ENCODE assay signal across 10 cellular contexts in genomic region chr12:120101617-120102016, GRCh38. TPM values are rescaled to one million over a fixed set of nuclear protein-coding genes. Genes with fewer than 3 reads are reported as not detected.
DNase-seq lines count a peak whose midpoint lies in the region; ATAC-seq and TF ChIP-seq lines count a peak whose summit lies in the region.
"Had no signal": no experiment of that assay in that cellular context is flagged by ENCODE, and none has a peak within 500 bp of the region (broad histone marks: within the 10 kb centered on the region; RNA-seq: fewer than 3 reads in every experiment).

No MANE protein-coding gene starts in this region.

- no peaks in the 10 kb centered on the region for H3K27me3 ChIP-seq in CD8-positive, alpha-beta T cell (ENCODE audit: insufficient read depth, low read length)
- H3K27me3 ChIP-seq in HUES64 (ENCODE audit: insufficient read depth, low read length): no peaks in the 10 kb centered on the region
- no peaks in the 10 kb centered on the region for H3K27me3 ChIP-seq in psoas muscle (ENCODE audit: insufficient read depth in 3 of 3, low read length in 2 of 3)

- no peak overlapping the region for H3K27ac ChIP-seq in CD8-positive, alpha-beta T cell (ENCODE audit: low read depth, low read length)
- H3K27ac ChIP-seq in HUES64 (ENCODE audit: low read depth, low read length) (0 out of 2 replicates have a peak overlapping the region, but pooled peaks have one; percentile 49), psoas muscle (peak overlapping the region; percentile 94)

- no peak for ATAC-seq in CD8-positive, alpha-beta T cell
- ATAC-seq in psoas muscle: no peak

- H3K4me1 Mint-ChIP-seq in CD8-positive, alpha-beta T cell (ENCODE audit: low read depth): peaks cover 26% of the 10 kb centered on the region
- peaks cover 20% of the 10 kb centered on the region for H3K4me1 Mint-ChIP-seq in endothelial cell (ENCODE audit: unreplicated experiment)

- H3K27me3 Mint-ChIP-seq in CD8-positive, alpha-beta T cell (ENCODE audit: low read depth): no peaks in the 10 kb centered on the region
- peaks cover 4% of the 10 kb centered on the region for H3K27me3 Mint-ChIP-seq in endothelial cell (ENCODE audit: unreplicated experiment)

- intact Hi-C loops in CD8-positive, alpha-beta T cell (cut with DNase I, micrococcal nuclease): no loop called here
- intact Hi-C loops in psoas muscle (cut with DNase I): no loop called here

- peaks cover 56% of the 10 kb centered on the region for H3K36me3 ChIP-seq in CD8-positive, alpha-beta T cell (ENCODE audit: insufficient read depth, low read length)
- peaks cover 34% of the 10 kb centered on the region for H3K36me3 ChIP-seq in HUES64 (ENCODE audit: insufficient read depth, low read length)
- H3K36me3 ChIP-seq in psoas muscle (ENCODE audit: insufficient read depth in 1 of 2, low read depth in 1 of 2): peaks cover 3 to 53% of the 10 kb centered on the region in 2 donors

- CTCF ChIA-PET in CD8-positive, alpha-beta T cell (lab: Charles Lee): no interaction called here

- WGBS in HUES64: 90% methylated on average over 13 of the region's 13 CpGs
- WGBS in psoas muscle, 3 donors: 68 to 82% (median 78%) methylated on average over 13 of the region's 13 CpGs

- POLR2A ChIA-PET in CD8-positive, alpha-beta T cell (lab: Charles Lee): no interaction called here

- H3K36me3 Mint-ChIP-seq in CD8-positive, alpha-beta T cell: peaks cover 76% of the 10 kb centered on the region
- H3K36me3 Mint-ChIP-seq in endothelial cell (ENCODE audit: low read depth, unreplicated experiment): peaks cover 12% of the 10 kb centered on the region

- no peaks in the 10 kb centered on the region for H3K9me3 Mint-ChIP-seq in CD8-positive, alpha-beta T cell
- H3K9me3 Mint-ChIP-seq in endothelial cell (ENCODE audit: unreplicated experiment): no peaks in the 10 kb centered on the region

- H3K9me3 ChIP-seq in CD8-positive, alpha-beta T cell (ENCODE audit: low read length): no peaks in the 10 kb centered on the region
- no peaks in the 10 kb centered on the region for H3K9me3 ChIP-seq in HUES64 (ENCODE audit: insufficient read depth, low read depth, low read length)
- no peaks in the 10 kb centered on the region for H3K9me3 ChIP-seq in psoas muscle

- peaks cover 10% of the 10 kb centered on the region for H3K4me1 ChIP-seq in CD8-positive, alpha-beta T cell (ENCODE audit: insufficient read depth, low read length)
- H3K4me1 ChIP-seq in HUES64 (ENCODE audit: insufficient read depth, low read length) (peaks cover 4% of the 10 kb centered on the region; the same call in 1 of the 2 replicates), psoas muscle (peaks cover 28% of the 10 kb centered on the region)

- H3K4me3 Mint-ChIP-seq in CD8-positive, alpha-beta T cell: peak overlapping the region; percentile 68
- peak overlapping the region; percentile 69 for H3K4me3 Mint-ChIP-seq in endothelial cell (ENCODE audit: unreplicated experiment)

- no peak overlapping the region for H3K4me3 ChIP-seq in CD8-positive, alpha-beta T cell (ENCODE audit: low read depth, low read length)
- H3K4me3 ChIP-seq in HUES64 (ENCODE audit: low read length): no peak overlapping the region
- H3K4me3 ChIP-seq in psoas muscle: peak overlapping the region; percentile 34

- TF ChIP-seq CTCF in CD8-positive, alpha-beta T cell (IDR thresholded peaks at IDR 0.05): no peak
- no peak for TF ChIP-seq CTCF in endothelial cell (IDR thresholded peaks at IDR 0.05; ENCODE audit: unreplicated experiment)
- no peak for TF ChIP-seq CTCF in psoas muscle (IDR thresholded peaks at IDR 0.05)

- no peak overlapping the region for H3K9ac ChIP-seq in HUES64 (ENCODE audit: low read depth, low read length)

- no peak for DNase-seq in CD8-positive, alpha-beta T cell
- DNase-seq in endothelial cell (ENCODE audit: low spot score): no peak
- DNase-seq in psoas muscle: peak in 1 of 2 donors; percentile 46
- no peak for DNase-seq in stimulated activated CD4-positive, alpha-beta T cell treated with anti-CD3 and anti-CD28 coated beads, Interleukin-4, amount 100 ng/mL, for 24 hours
- no peak for DNase-seq in Ammon's horn (ENCODE audit: low spot score)
- no peak for DNase-seq in GM19238 (ENCODE audit: insufficient read length, low spot score)
- DNase-seq in DMS153 (lab: John Stamatoyannopoulos, UW): no peak
- DNase-seq: NCI-H345; stimulated activated CD4-positive, alpha-beta T cell treated with anti-CD3 and anti-CD28 coated beads, Interleukin-15, amount 100 ng/mL, for 24 hours had no signal

- peak overlapping the region; percentile 90 for H3K27ac Mint-ChIP-seq in CD8-positive, alpha-beta T cell
- H3K27ac Mint-ChIP-seq in endothelial cell (ENCODE audit: unreplicated experiment): peak overlapping the region; percentile 9

RNA-seq across cellular contexts. Expression of gene RAB35, which starts 14.9 kb away (rescaled TPM):
- total RNA-seq in CD8-positive, alpha-beta T cell: 10 to 100 TPM; 61.6 to 63.7 TPM
- polyA plus RNA-seq in HUES64 (2013, experiment 1 of 2): 34.7 TPM
- 29.9 TPM for polyA plus RNA-seq in HUES64 (2013, experiment 2 of 2)
- total RNA-seq in endothelial cell (ENCODE audit: unreplicated experiment) (76.4 TPM), psoas muscle (10 to 100 TPM; 24.0 to 38.7 (median 35.6) TPM)
- 10 to 100 TPM; 18.9 to 33.2 (median 31.1) TPM for polyA plus RNA-seq in psoas muscle
